Comparison of ENCODE assay signal across 1 cellular context in the genomic region with DNA sequence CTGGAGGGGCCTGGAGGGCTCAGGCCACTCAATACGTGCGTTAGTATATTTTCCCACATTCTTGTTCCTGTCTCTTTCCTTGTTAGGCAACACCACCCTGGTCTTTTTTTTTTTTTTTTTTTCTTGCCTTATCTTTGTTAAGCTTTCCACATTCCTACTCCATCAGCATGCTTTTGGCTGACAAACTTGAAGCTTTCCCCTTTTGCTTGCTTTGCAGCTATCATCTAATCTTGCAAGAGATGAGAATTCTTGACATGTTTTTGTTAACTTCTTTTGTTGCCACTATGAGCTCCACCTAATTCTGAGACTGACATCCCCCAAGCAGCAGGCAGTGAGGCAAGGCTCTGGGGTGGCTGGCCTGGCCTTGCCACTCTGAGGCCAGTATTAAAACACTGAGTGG.
TF ChIP-seq lines count a peak whose summit lies in the region.

No MANE protein-coding gene starts in this region.

TF ChIP-seq in IMR-90, 13 proteins besides CTCF, POLR2A, EP300 and RAD21:
- TF ChIP-seq CEBPB (IDR thresholded peaks at IDR 0.05; ENCODE audit: low read depth, low read length) (peak; percentile 9; the same call in 1 of the 2 replicates), MXI1 (IDR thresholded peaks at IDR 0.05; ENCODE audit: borderline replicate concordance, low read depth, low read length) (no peak)
- TF ChIP-seq, protein P1, sequence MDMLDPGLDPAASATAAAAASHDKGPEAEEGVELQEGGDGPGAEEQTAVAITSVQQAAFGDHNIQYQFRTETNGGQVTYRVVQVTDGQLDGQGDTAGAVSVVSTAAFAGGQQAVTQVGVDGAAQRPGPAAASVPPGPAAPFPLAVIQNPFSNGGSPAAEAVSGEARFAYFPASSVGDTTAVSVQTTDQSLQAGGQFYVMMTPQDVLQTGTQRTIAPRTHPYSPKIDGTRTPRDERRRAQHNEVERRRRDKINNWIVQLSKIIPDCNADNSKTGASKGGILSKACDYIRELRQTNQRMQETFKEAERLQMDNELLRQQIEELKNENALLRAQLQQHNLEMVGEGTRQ (IDR thresholded peaks at IDR 0.05; ENCODE audit: low read depth, low read length), result no peak
TF ChIP-seq in IMR-90: peak in this region for 1.
